In genomic region chr7:64882341-64883112, GRCh38 we compare ENCODE assay signal across 10 cellular contexts. TPM values are rescaled to one million over a fixed set of nuclear protein-coding genes. Genes with fewer than 3 reads are reported as not detected.
A peak's percentile ranks its signal among the peaks of the same experiment; 100 is the strongest.
DNase-seq lines count a peak whose midpoint lies in the region; ATAC-seq and TF ChIP-seq lines count a peak whose summit lies in the region.
"Had no signal": no experiment of that assay in that cellular context is flagged by ENCODE, and none has a peak within 500 bp of the region (broad histone marks: within the 10 kb centered on the region; RNA-seq: fewer than 3 reads in every experiment).

No MANE protein-coding gene starts in this region.

- intact Hi-C loops in body of pancreas (cut with DNase I), result no loop called here

- no peak overlapping the region for H3K27ac ChIP-seq in body of pancreas

- H3K9me3 ChIP-seq in body of pancreas (no peaks in the 10 kb centered on the region), MG63 (no peaks in the 10 kb centered on the region)

- WGBS in body of pancreas, 2 donors, result 13 to 33% methylated on average over 4 to 55 of the region's 55 CpGs

- ATAC-seq in body of pancreas (peak; percentile 82), HG03457 (IDR thresholded peaks at IDR 0.05; ENCODE audit: unreplicated experiment) (no peak)
- ATAC-seq: Panc1 had no signal

- no peak for TF ChIP-seq CTCF in body of pancreas (IDR thresholded peaks at IDR 0.05)

- no peak for TF ChIP-seq POLR2A in body of pancreas (IDR thresholded peaks at IDR 0.05)

- H3K4me3 ChIP-seq in body of pancreas (no peak overlapping the region), MG63 (no peak overlapping the region)

- DNase-seq in activated CD4-positive, alpha-beta T cell treated with anti-CD3 and anti-CD28 coated beads for 1 hour, result peak; percentile 24
- DNase-seq in activated CD4-positive, alpha-beta T cell treated with anti-CD3 and anti-CD28 coated beads, Interleukin-2, amount 50 U/mL, for 1 hour, result no peak
- DNase-seq in body of pancreas (peak; percentile 63 to 84 (median 68)), iPS-NIHi11 (ENCODE audit: low spot score) (peak; percentile 62), MG63 (no peak), NCI-H2227 treated with DMSO at 0.1 percent for 48 hours (lab: John Stamatoyannopoulos, UW) (no peak)
- peak; percentile 62 for DNase-seq in stimulated activated CD4-positive, alpha-beta T cell treated with anti-CD3 and anti-CD28 coated beads, Interleukin-15, amount 100 ng/mL, for 24 hours

- H3K36me3 ChIP-seq in body of pancreas (replicated peaks in 1 of 2; ENCODE audit: insufficient read depth in 1 of 2, low read depth in 2 of 2) (no peaks in the 10 kb centered on the region), MG63 (no peaks in the 10 kb centered on the region)

- H3K27me3 ChIP-seq in body of pancreas (no peaks in the 10 kb centered on the region), MG63 (no peaks in the 10 kb centered on the region)

- H3K4me1 ChIP-seq in body of pancreas, result peaks cover 11% of the 10 kb centered on the region
- H3K4me1 ChIP-seq: Caco-2 had no signal

RNA-seq across cellular contexts. Expression of gene ZNF273, which starts 20.5 kb away (rescaled TPM):
- total RNA-seq in body of pancreas, result 10 to 100 TPM in 1 of 2 donors, 1 to 10 TPM in 1; 4.2 to 19.4 TPM
- 1.2 TPM in 2 replicates for total RNA-seq in MG63 (2014; rRNA removed; shearing (Covaris generic); ENCODE audit: low replicate concordance)

Comparison
In these comparisons a context has a peak if more than half of its experiments do, and no peak if none do; other contexts are left out.
1. DNase-seq: peak in activated CD4-positive, alpha-beta T cell treated with anti-CD3 and anti-CD28 coated beads for 1 hour (single experiment), body of pancreas (4 of 4), iPS-NIHi11 (single experiment) and stimulated activated CD4-positive, alpha-beta T cell treated with anti-CD3 and anti-CD28 coated beads, Interleukin-15, amount 100 ng/mL, for 24 hours (single experiment); none in activated CD4-positive, alpha-beta T cell treated with anti-CD3 and anti-CD28 coated beads, Interleukin-2, amount 50 U/mL, for 1 hour (single experiment), MG63 (single experiment) and NCI-H2227 treated with DMSO at 0.1 percent for 48 hours (single experiment).